ENCODE assay signal across 8 cellular contexts in the genomic region with DNA sequence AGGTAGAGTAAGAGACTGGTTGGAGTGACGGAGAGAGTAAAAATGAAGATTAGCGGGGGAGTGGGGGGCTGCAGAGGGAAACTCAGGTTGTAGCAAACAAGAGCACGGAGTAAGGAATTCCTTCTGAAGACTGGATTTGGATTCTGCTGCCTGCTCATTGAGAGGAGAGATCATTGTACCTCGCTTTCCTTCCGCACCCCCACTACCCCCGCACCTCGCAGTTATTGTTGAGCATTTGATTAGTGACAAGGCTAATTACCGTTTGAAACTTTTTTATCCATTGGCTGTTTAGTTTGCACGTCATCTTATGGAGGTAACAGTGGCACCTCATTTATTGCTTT. TPM values are rescaled to one million over a fixed set of nuclear protein-coding genes. Genes with fewer than 3 reads are reported as not detected.
A peak's percentile ranks its signal among the peaks of the same experiment; 100 is the strongest.
DNase-seq lines count a peak whose midpoint lies in the region; ATAC-seq, FAIRE-seq and TF ChIP-seq lines count a peak whose summit lies in the region.

No MANE protein-coding gene starts in this region.

- H3K4me1 ChIP-seq in A549 (peaks cover 4% of the 10 kb centered on the region; the same call in 1 of the 3 replicates), HEK293 (ENCODE audit: control insufficient read depth, insufficient read depth, low read length) (no peaks in the 10 kb centered on the region), upper lobe of right lung (peaks cover 10% of the 10 kb centered on the region)

- TF ChIP-seq POLR2A in A549 (IDR thresholded peaks at IDR 0.05; ENCODE audit: low read length) (no peak), lower leg skin (IDR thresholded peaks at IDR 0.05) (no peak)

- no peaks in the 10 kb centered on the region for H3K27me3 ChIP-seq in upper lobe of right lung

- H3K36me3 ChIP-seq in HEK293 (ENCODE audit: control insufficient read depth in 2 of 2, insufficient read depth in 1 of 2, low read length in 2 of 2) = peaks cover 23 to 32% of the 10 kb centered on the region in 2 experiments
- peaks cover 24% of the 10 kb centered on the region for H3K36me3 ChIP-seq in upper lobe of right lung

- in situ Hi-C loops in astrocyte of the spinal cord (cut with HindIII; ENCODE audit: low sequenced_read_pairs) = no loop called here

- DNase-seq in A549 (ENCODE audit: low read depth in 1 of 2, low spot score in 1 of 2) = no peak
- DNase-seq in astrocyte of the spinal cord (ENCODE audit: low read depth, low spot score) = no peak
- DNase-seq in lower leg skin (ENCODE audit: low spot score in 2 of 2) = no peak
- DNase-seq in upper lobe of right lung = no peak
- DNase-seq in NCI-H2196 (lab: John Stamatoyannopoulos, UW; ENCODE audit: unreplicated experiment) = no peak

- no peak for TF ChIP-seq EP300 in A549 (IDR thresholded peaks at IDR 0.05)

- no peak for ATAC-seq in A549
- ATAC-seq in upper lobe of right lung = no peak
- ATAC-seq in HG02884 (IDR thresholded peaks at IDR 0.05; ENCODE audit: unreplicated experiment) = no peak
- ATAC-seq in HG03460 (IDR thresholded peaks at IDR 0.05; ENCODE audit: unreplicated experiment) = no peak

- H3K4me2 ChIP-seq in A549 = peak overlapping the region; percentile 97

- CTCF ChIA-PET in A549 (lab: Yijun Ruan, JAX) = no interaction called here
- CTCF ChIA-PET in HEK293 (lab: Yijun Ruan, JAX) = interaction anchor here (0.6 kb wide), 1 partner anchor 297 kb away, joined by 3 read pairs; no protein-coding TSS in a partner anchor

- intact Hi-C loops in lower leg skin (cut with DNase I; ENCODE audit: low total_unique reads) = no loop called here
- intact Hi-C loops in upper lobe of right lung (cut with DNase I) = no loop called here

- TF ChIP-seq RAD21 in A549 (conservative IDR thresholded peaks at IDR 0.05 in 1 of 2, IDR thresholded peaks at IDR 0.05 in 1 of 2) = no peak

- 0% methylated on average over 9 of the region's 9 CpGs for WGBS in A549 (ENCODE audit: missing lambda C conversion rate)
- 0% methylated on average over 9 of the region's 9 CpGs for WGBS in lower leg skin, 2 donors

- H3K4me3 ChIP-seq in A549 (peak overlapping the region; percentile 78), HEK293 (ENCODE audit: low read depth, low read length) (peak overlapping the region; percentile 88), astrocyte of the spinal cord (ENCODE audit: low read depth, low read length) (peak overlapping the region; percentile 60), lower leg skin (ENCODE audit: low read depth, poor library complexity, severe bottlenecking) (peak overlapping the region; percentile 90), upper lobe of right lung (peak overlapping the region; percentile 88)

- no peak for FAIRE-seq in A549 (lab: Jason Lieb, UNC)

- H3K27ac ChIP-seq in A549 = peak overlapping the region; percentile 93 to 94
- H3K27ac ChIP-seq in HEK293 (ENCODE audit: extremely low read depth, low read depth, low read length) = peak overlapping the region; percentile 66
- peak overlapping the region; percentile 94 for H3K27ac ChIP-seq in upper lobe of right lung

- no peak for TF ChIP-seq CTCF in A549 (IDR thresholded peaks at IDR 0.05)
- TF ChIP-seq CTCF in HEK293 (tag by site-specific recombination; IDR thresholded peaks at IDR 0.05) = no peak
- no peak for TF ChIP-seq CTCF in astrocyte of the spinal cord (IDR thresholded peaks at IDR 0.05; ENCODE audit: low read depth, low read length)
- TF ChIP-seq CTCF in lower leg skin (IDR thresholded peaks at IDR 0.05) = no peak
- TF ChIP-seq CTCF in upper lobe of right lung (IDR thresholded peaks at IDR 0.05) = no peak

- POLR2A ChIA-PET in A549 (lab: Yijun Ruan, JAX) (no interaction called here), HEK293 (lab: Yijun Ruan, JAX) (interaction anchor here (0.7 to 1.5 kb wide), 5 partner anchors 10 to 58 kb away, joined by 3 to 6 read pairs (median 5); a partner anchor contains a TSS)

- 0 out of 3 replicates have a peak, but pooled peaks cover 3% of the 10 kb centered on the region for H3K9me3 ChIP-seq in A549
- no peaks in the 10 kb centered on the region for H3K9me3 ChIP-seq in HEK293 (ENCODE audit: control insufficient read depth, insufficient read depth, low read depth, low read length)
- no peaks in the 10 kb centered on the region for H3K9me3 ChIP-seq in upper lobe of right lung

TF ChIP-seq in A549, 52 proteins besides CTCF, POLR2A, EP300 and RAD21 (continues in another document):
- TF ChIP-seq TP53 (CRISPR knock-in tag; IDR thresholded peaks at IDR 0.05) (no peak), RFX5 (IDR thresholded peaks at IDR 0.05) (no peak), NPAS2 (CRISPR knock-in tag; IDR thresholded peaks at IDR 0.05; ENCODE audit: borderline replicate concordance) (no peak), RARB (CRISPR knock-in tag; IDR thresholded peaks at IDR 0.05) (no peak)
- TF ChIP-seq, protein P1, sequence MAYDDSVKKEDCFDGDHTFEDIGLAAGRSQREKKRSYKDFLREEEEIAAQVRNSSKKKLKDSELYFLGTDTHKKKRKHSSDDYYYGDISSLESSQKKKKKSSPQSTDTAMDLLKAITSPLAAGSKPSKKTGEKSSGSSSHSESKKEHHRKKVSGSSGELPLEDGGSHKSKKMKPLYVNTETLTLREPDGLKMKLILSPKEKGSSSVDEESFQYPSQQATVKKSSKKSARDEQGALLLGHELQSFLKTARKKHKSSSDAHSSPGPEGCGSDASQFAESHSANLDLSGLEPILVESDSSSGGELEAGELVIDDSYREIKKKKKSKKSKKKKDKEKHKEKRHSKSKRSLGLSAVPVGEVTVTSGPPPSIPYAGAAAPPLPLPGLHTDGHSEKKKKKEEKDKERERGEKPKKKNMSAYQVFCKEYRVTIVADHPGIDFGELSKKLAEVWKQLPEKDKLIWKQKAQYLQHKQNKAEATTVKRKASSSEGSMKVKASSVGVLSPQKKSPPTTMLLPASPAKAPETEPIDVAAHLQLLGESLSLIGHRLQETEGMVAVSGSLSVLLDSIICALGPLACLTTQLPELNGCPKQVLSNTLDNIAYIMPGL (CRISPR knock-in tag; IDR thresholded peaks at IDR 0.05; ENCODE audit: borderline replicate concordance) = no peak

TF ChIP-seq in HEK293, 187 proteins besides CTCF, POLR2A, EP300 and RAD21 (continues in another document):
- TF ChIP-seq ZNF184 (tag by site-specific recombination; IDR thresholded peaks at IDR 0.05) = no peak
- TF ChIP-seq ZNF302 (tag by site-specific recombination; IDR thresholded peaks at IDR 0.05; ENCODE audit: low read depth) = no peak

RNA-seq across cellular contexts. Expression of a gene that starts 0.5 kb away (rescaled TPM):
- polyA plus RNA-seq in A549 (2011; rRNA removed) = 87.2 and 92.6 TPM in 2 replicates
- polyA plus RNA-seq in A549 (2012; cell fraction: cytosol; rRNA removed) = 25.6 and 25.7 TPM in 2 replicates
- polyA plus RNA-seq in A549 (2012; cell fraction: nucleus; rRNA removed) = 49.0 and 75.3 TPM in 2 replicates
- polyA plus RNA-seq in A549 (2017; fragmentation: RNase III; extraction: RNeasy Plus Mini Kit Qiagen cat#74134 plus additional on column Dnase treatment) = 54.4 to 58.5 TPM (median 55.2 TPM) in 3 replicates
- polyA minus RNA-seq in A549 (2011; rRNA and poly(A)+ RNA removed) = 53.1 and 57.6 TPM in 2 replicates
- total RNA-seq in lower leg skin = 10 to 100 TPM; 28.6 to 45.3 (median 38.1) TPM
- 53.4 TPM for total RNA-seq in upper lobe of right lung

RNA-seq across cellular contexts. Expression of a gene that starts 28.1 kb away (rescaled TPM):
- polyA plus RNA-seq in A549 (2011; rRNA removed) = 72.6 and 95.7 TPM in 2 replicates
- polyA plus RNA-seq in A549 (2012; cell fraction: cytosol; rRNA removed) = 78.0 and 87.7 TPM in 2 replicates
- polyA plus RNA-seq in A549 (2012; cell fraction: nucleus; rRNA removed) = 44.1 and 76.7 TPM in 2 replicates
- polyA plus RNA-seq in A549 (2017; fragmentation: RNase III; extraction: RNeasy Plus Mini Kit Qiagen cat#74134 plus additional on column Dnase treatment) = 113 to 114 TPM (median 113 TPM) in 3 replicates
- 25.5 and 25.9 TPM in 2 replicates for polyA minus RNA-seq in A549 (2011; rRNA and poly(A)+ RNA removed)
- total RNA-seq in lower leg skin = 10 to 100 TPM; 34.1 to 49.7 (median 38.0) TPM
- total RNA-seq in upper lobe of right lung = 46.1 TPM

RNA-seq across cellular contexts. Expression of a gene that starts 39.4 kb away (rescaled TPM):
- polyA plus RNA-seq in A549 (2011; rRNA removed) (1.3 and 1.4 TPM in 2 replicates), A549 (2017; fragmentation: RNase III; extraction: RNeasy Plus Mini Kit Qiagen cat#74134 plus additional on column Dnase treatment) (0.28 to 0.59 TPM (median 0.48 TPM) in 3 replicates)
- 0.49 and 0.66 TPM in 2 replicates for polyA plus RNA-seq in A549 (2012; cell fraction: cytosol; rRNA removed)
- polyA plus RNA-seq in A549 (2012; cell fraction: nucleus; rRNA removed) = 0.85 and 2.1 TPM in 2 replicates
- polyA minus RNA-seq in A549 (2011; rRNA and poly(A)+ RNA removed) = 1.4 and 1.8 TPM in 2 replicates
- total RNA-seq in lower leg skin (10 to 100 TPM; 16.1 to 34.8 (median 23.4) TPM), upper lobe of right lung (10.6 TPM)

RNA-seq across cellular contexts. Expression of a gene that starts 42.2 kb away (rescaled TPM):
- polyA plus RNA-seq in A549 (2011; rRNA removed) (20.8 and 21.1 TPM in 2 replicates), A549 (2017; fragmentation: RNase III; extraction: RNeasy Plus Mini Kit Qiagen cat#74134 plus additional on column Dnase treatment) (9.0 to 10.3 TPM (median 9.8 TPM) in 3 replicates)
- polyA plus RNA-seq in A549 (2012; cell fraction: cytosol; rRNA removed) = 7.7 and 10.0 TPM in 2 replicates
- polyA plus RNA-seq in A549 (2012; cell fraction: nucleus; rRNA removed) = 9.9 and 12.3 TPM in 2 replicates
- polyA minus RNA-seq in A549 (2011; rRNA and poly(A)+ RNA removed) = 17.3 and 20.5 TPM in 2 replicates
- total RNA-seq in lower leg skin (10 to 100 TPM; 18.2 to 23.1 (median 21.1) TPM), upper lobe of right lung (31.4 TPM)

RNA-seq across cellular contexts. Expression of a gene that starts 49.2 kb away (rescaled TPM):
- polyA plus RNA-seq in A549 (2011; rRNA removed) = 0.16 and 0.19 TPM in 2 replicates
- 0.11 and 0.14 TPM in 2 replicates for polyA plus RNA-seq in A549 (2012; cell fraction: cytosol; rRNA removed)
- polyA plus RNA-seq in A549 (2012; cell fraction: nucleus; rRNA removed) = 0.06 and 0.10 TPM in 2 replicates
- 0.12 to 0.21 TPM (median 0.12 TPM) in 3 replicates for polyA plus RNA-seq in A549 (2017; fragmentation: RNase III; extraction: RNeasy Plus Mini Kit Qiagen cat#74134 plus additional on column Dnase treatment)
- not detected in 2 replicates for polyA minus RNA-seq in A549 (2011; rRNA and poly(A)+ RNA removed)
- total RNA-seq in lower leg skin = 1 to 10 TPM in 2 of 4 donors, under 1 TPM in 1, not detected in 1; 0.46 to 3.4 (median 3.4) TPM
- total RNA-seq in upper lobe of right lung = 15.4 TPM
